Comparison of ENCODE assay signal across 13 cellular contexts in genomic region chr7:140375808-140376730, GRCh38. TPM values are rescaled to one million over a fixed set of nuclear protein-coding genes. Genes with fewer than 3 reads are reported as not detected.
DNase-seq lines count a peak whose midpoint lies in the region; ATAC-seq and TF ChIP-seq lines count a peak whose summit lies in the region.
"Had no signal": no experiment of that assay in that cellular context is flagged by ENCODE, and none has a peak within 500 bp of the region (broad histone marks: within the 10 kb centered on the region; RNA-seq: fewer than 3 reads in every experiment).

No MANE protein-coding gene starts in this region.

- no peaks in the 10 kb centered on the region for H3K27me3 Mint-ChIP-seq in activated T-cell treated with anti-CD3 and anti-CD28 coated beads, Interleukin-2, amount 50 U/mL, for 72 hours (ENCODE audit: low read depth)

- TF ChIP-seq POLR2A in uterus (IDR thresholded peaks at IDR 0.05): no peak

- intact Hi-C loops in uterus (cut with DNase I; ENCODE audit: low total_unique reads): no loop called here

- no peaks in the 10 kb centered on the region for H3K9me3 ChIP-seq in uterus
- H3K9me3 ChIP-seq: BE2C, right atrium auricular region had no signal

- H3K36me3 Mint-ChIP-seq in activated T-cell treated with anti-CD3 and anti-CD28 coated beads, Interleukin-2, amount 50 U/mL, for 72 hours (ENCODE audit: insufficient read depth in 2 of 2): peaks cover 11 to 23% of the 10 kb centered on the region in 2 donors

- no peaks in the 10 kb centered on the region for H3K36me3 ChIP-seq in uterus
- H3K36me3 ChIP-seq: cardiac muscle cell had no signal

- no peaks in the 10 kb centered on the region for H3K27me3 ChIP-seq in uterus
- H3K27me3 ChIP-seq: BE2C, cardiac muscle cell, right atrium auricular region had no signal

- in situ Hi-C loops in ACHN (cut with HindIII; ENCODE audit: low pct_ligation_motif_present, low pct_unique_long_range_greater_than_20kb, low sequenced_read_pairs): no loop called here

- peak overlapping the region; percentile 70 to 82 for H3K4me3 Mint-ChIP-seq in activated T-cell treated with anti-CD3 and anti-CD28 coated beads, Interleukin-2, amount 50 U/mL, for 72 hours

- no peak for TF ChIP-seq CTCF in uterus (IDR thresholded peaks at IDR 0.05)

- H3K27ac ChIP-seq in uterus: no peak overlapping the region
- H3K27ac ChIP-seq: cardiac muscle cell, right atrium auricular region had no signal

- peak overlapping the region; percentile 97 for H3K27ac Mint-ChIP-seq in activated T-cell treated with anti-CD3 and anti-CD28 coated beads, Interleukin-2, amount 50 U/mL, for 72 hours

- ATAC-seq in HG02642 (IDR thresholded peaks at IDR 0.05; ENCODE audit: poor library complexity, unreplicated experiment): peak; percentile 46
- ATAC-seq in activated T-cell treated with anti-CD3 and anti-CD28 coated beads, Interleukin-2, amount 50 U/mL, for 72 hours (replicated peaks in 1 of 2): peak; percentile 87 to 95

- H3K4me3 ChIP-seq in uterus: no peak overlapping the region
- H3K4me3 ChIP-seq: cardiac muscle cell, right atrium auricular region had no signal

- peaks cover 71% of the 10 kb centered on the region for H3K4me1 Mint-ChIP-seq in activated T-cell treated with anti-CD3 and anti-CD28 coated beads, Interleukin-2, amount 50 U/mL, for 72 hours (ENCODE audit: low read depth)

- no peaks in the 10 kb centered on the region for H3K9me3 Mint-ChIP-seq in activated T-cell treated with anti-CD3 and anti-CD28 coated beads, Interleukin-2, amount 50 U/mL, for 72 hours

- DNase-seq in CD1c-positive myeloid dendritic cell (ENCODE audit: extremely low spot score) (peak; percentile 50), mesenteric fat pad (ENCODE audit: low spot score) (peak; percentile 9), ACHN (no peak), NCI-H1436 treated with DMSO at 0.1 percent for 48 hours (lab: John Stamatoyannopoulos, UW) (no peak), cerebellum (ENCODE audit: low spot score) (no peak), uterus (no peak)
- DNase-seq in activated T-cell treated with anti-CD3 and anti-CD28 coated beads, Interleukin-2, amount 50 U/mL, for 72 hours: peak; percentile 48 to 49
- DNase-seq: BE2C, NCI-H2029 had no signal

- H3K4me1 ChIP-seq in uterus: no peaks in the 10 kb centered on the region
- H3K4me1 ChIP-seq: BE2C, right atrium auricular region had no signal

RNA-seq across cellular contexts. Expression of gene SLC37A3, which starts 22.3 kb away (rescaled TPM):
- 10 to 100 TPM; 54.0 to 77.7 TPM for total RNA-seq in activated T-cell treated with anti-CD3 and anti-CD28 coated beads, Interleukin-2, amount 50 U/mL, for 72 hours
- total RNA-seq in mesenteric fat pad: 45.6 TPM
- total RNA-seq in cerebellum: 91.5 TPM
- 100 to 1,000 TPM in 3 of 4 donors, 10 to 100 TPM in 1; 87.9 to 359 (median 148) TPM for total RNA-seq in uterus

RNA-seq across cellular contexts. Expression of gene RAB19, which starts 27.8 kb away (rescaled TPM):
- total RNA-seq in activated T-cell treated with anti-CD3 and anti-CD28 coated beads, Interleukin-2, amount 50 U/mL, for 72 hours: 10 to 100 TPM; 13.7 to 17.5 TPM
- not detected for total RNA-seq in mesenteric fat pad
- total RNA-seq in cerebellum: not detected
- total RNA-seq in uterus: not detected
- total RNA-seq: right atrium auricular region, SK-MEL-5 had no signal

Comparison
In these comparisons a context has a peak if more than half of its experiments do, and no peak if none do; other contexts are left out.
1. DNase-seq: peak in CD1c-positive myeloid dendritic cell (single experiment), activated T-cell treated with anti-CD3 and anti-CD28 coated beads, Interleukin-2, amount 50 U/mL, for 72 hours (2 of 2) and mesenteric fat pad (single experiment); none in ACHN (single experiment), NCI-H1436 treated with DMSO at 0.1 percent for 48 hours (single experiment), cerebellum (single experiment) and uterus (0 of 2).
2. RNA of gene RAB19, which starts 27.8 kb away (total RNA-seq): 13.7 to 17.5 TPM in activated T-cell treated with anti-CD3 and anti-CD28 coated beads, Interleukin-2, amount 50 U/mL, for 72 hours; not detected in mesenteric fat pad (single experiment), not detected in cerebellum (single experiment) and not detected in uterus; every median in the first group is over 10 times any median in the second.